ENCODE assay signal across 9 cellular contexts in the genomic region with DNA sequence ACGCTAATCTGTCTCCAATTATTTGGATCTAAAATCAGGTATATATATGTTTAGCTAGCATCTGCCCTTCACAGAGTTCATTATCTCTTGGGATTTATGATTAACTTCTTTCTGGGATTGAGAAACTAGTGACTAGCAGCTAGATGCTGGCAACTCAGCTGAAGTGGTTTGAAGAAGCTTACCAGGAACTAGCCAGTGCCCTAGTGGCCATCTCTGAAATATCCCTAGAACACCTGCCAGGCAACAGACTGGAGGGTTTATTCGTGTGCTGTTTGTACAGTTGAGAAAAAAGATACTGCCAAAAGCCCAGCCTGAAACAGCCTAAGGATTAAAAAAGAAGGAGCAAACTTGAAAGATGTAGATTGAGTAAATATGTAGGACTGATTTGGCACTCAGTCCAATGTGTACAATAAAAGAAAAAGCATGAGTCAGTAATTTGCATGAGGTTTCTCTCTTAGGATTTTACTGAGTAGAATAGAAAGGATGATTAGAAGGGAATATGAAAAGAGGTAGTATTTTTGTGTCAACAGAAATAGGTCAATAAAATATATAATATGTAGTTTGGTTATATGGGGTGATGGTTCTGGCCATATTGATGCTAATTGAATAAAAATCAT.
DNase-seq lines count a peak whose midpoint lies in the region; ATAC-seq and TF ChIP-seq lines count a peak whose summit lies in the region.
"Had no signal": no experiment of that assay in that cellular context is flagged by ENCODE, and none has a peak within 500 bp of the region (broad histone marks: within the 10 kb centered on the region; RNA-seq: fewer than 3 reads in every experiment).

No MANE protein-coding gene starts in this region.

- H3K4me3 ChIP-seq in choroid plexus epithelial cell (ENCODE audit: low read depth, low read length) = no peak overlapping the region

- peak; percentile 80 for ATAC-seq in GM21423 (IDR thresholded peaks at IDR 0.05; ENCODE audit: unreplicated experiment)

- DNase-seq in DMS153 treated with DMSO at 0.1 percent for 48 hours (lab: John Stamatoyannopoulos, UW; ENCODE audit: unreplicated experiment) (peak; percentile 28), HPDE6-E6E7 (ENCODE audit: extremely low spot score) (peak; percentile 11), choroid plexus epithelial cell (ENCODE audit: low read depth) (peak; percentile 10), superior temporal gyrus (ENCODE audit: extremely low spot score) (peak; percentile 28), Ammon's horn (ENCODE audit: low spot score) (no peak), DMS79 treated with DMSO at 0.1 percent for 48 hours (lab: John Stamatoyannopoulos, UW) (no peak)
- DNase-seq in stimulated activated naive CD4-positive, alpha-beta T cell (lab: John Stamatoyannopoulos, UW) = no peak
- DNase-seq: activated naive CD8-positive, alpha-beta T cell treated with anti-CD3 and anti-CD28 coated beads, Interleukin-2, amount 10 ng/mL, durations not matched to agents 7 days and 5 days had no signal

- TF ChIP-seq CTCF in choroid plexus epithelial cell (conservative IDR thresholded peaks at IDR 0.05; ENCODE audit: low read depth, low read length) = peak; percentile 34

Comparison
In these comparisons a context has a peak if more than half of its experiments do, and no peak if none do; other contexts are left out.
1. DNase-seq: peak in DMS153 treated with DMSO at 0.1 percent for 48 hours (single experiment), HPDE6-E6E7 (single experiment), choroid plexus epithelial cell (single experiment) and superior temporal gyrus (single experiment); none in Ammon's horn (single experiment), DMS79 treated with DMSO at 0.1 percent for 48 hours (single experiment) and stimulated activated naive CD4-positive, alpha-beta T cell (0 of 6).